In genomic region chr4:182019148-182019652, GRCh38 we compare ENCODE assay signal across 13 cellular contexts.
DNase-seq lines count a peak whose midpoint lies in the region; ATAC-seq, FAIRE-seq and TF ChIP-seq lines count a peak whose summit lies in the region.
"Had no signal": no experiment of that assay in that cellular context is flagged by ENCODE, and none has a peak within 500 bp of the region (broad histone marks: within the 10 kb centered on the region; RNA-seq: fewer than 3 reads in every experiment).

No MANE protein-coding gene starts in this region.

- DNase-seq in pancreas (no peak), CD14-positive monocyte (ENCODE audit: low spot score) (no peak), NCI-H1092 treated with DMSO at 0.1 percent for 48 hours (lab: John Stamatoyannopoulos, UW) (no peak), hypothalamus (lab: John Stamatoyannopoulos, UW) (no peak)
- DNase-seq: CD4-positive, CD25-positive, alpha-beta regulatory T cell; tibial artery had no signal

- WGBS in pancreas, 2 donors, result 54 to 74% methylated on average over 5 of the region's 5 CpGs

- peak; percentile 86 for ATAC-seq in GM18508 (IDR thresholded peaks at IDR 0.05; ENCODE audit: insufficient read depth, unreplicated experiment)
- ATAC-seq in GM19463 (IDR thresholded peaks at IDR 0.05; ENCODE audit: unreplicated experiment), result peak; percentile 91
- peak; percentile 82 for ATAC-seq in HG02885 (IDR thresholded peaks at IDR 0.05; ENCODE audit: poor library complexity, unreplicated experiment)
- ATAC-seq in HG03571 (IDR thresholded peaks at IDR 0.05; ENCODE audit: unreplicated experiment), result peak; percentile 79
- no peak for ATAC-seq in pancreas

- no peaks in the 10 kb centered on the region for H3K36me3 Mint-ChIP-seq in CD14-positive monocyte
- H3K36me3 Mint-ChIP-seq: CD4-positive, CD25-positive, alpha-beta regulatory T cell had no signal

- H3K27ac ChIP-seq in pancreas, result no peak overlapping the region
- H3K27ac ChIP-seq: RWPE1, tibial artery, VCaP had no signal

- no peak overlapping the region for H3K4me3 ChIP-seq in pancreas
- H3K4me3 ChIP-seq: tibial artery had no signal

- TF ChIP-seq CTCF in pancreas (IDR thresholded peaks at IDR 0.05), result no peak
- TF ChIP-seq CTCF in CD14-positive monocyte (IDR thresholded peaks at IDR 0.05), result no peak

- intact Hi-C loops in pancreas (cut with DNase I), result no loop called here
- intact Hi-C loops in CD14-positive monocyte (cut with micrococcal nuclease), result no loop called here

- H3K27me3 ChIP-seq in pancreas, result no peaks in the 10 kb centered on the region
- H3K27me3 ChIP-seq: tibial artery had no signal

- H3K36me3 ChIP-seq in pancreas, result no peaks in the 10 kb centered on the region
- H3K36me3 ChIP-seq: tibial artery had no signal

- no peaks in the 10 kb centered on the region for H3K4me1 ChIP-seq in pancreas
- H3K4me1 ChIP-seq: tibial artery had no signal

- H3K27me3 Mint-ChIP-seq in CD14-positive monocyte (ENCODE audit: low read depth in 3 of 3), result no peaks in the 10 kb centered on the region
- H3K27me3 Mint-ChIP-seq: CD4-positive, CD25-positive, alpha-beta regulatory T cell; central memory CD8-positive, alpha-beta T cell had no signal

- H3K9me3 Mint-ChIP-seq in CD14-positive monocyte, result peaks cover 0 to 7% (median 3%) of the 10 kb centered on the region in 7 donors

- no peak overlapping the region for H3K4me3 Mint-ChIP-seq in CD14-positive monocyte
- H3K4me3 Mint-ChIP-seq: CD4-positive, CD25-positive, alpha-beta regulatory T cell; central memory CD8-positive, alpha-beta T cell had no signal

- FAIRE-seq in pancreas (lab: Jason Lieb, UNC), result no peak

- no peaks in the 10 kb centered on the region for H3K4me1 Mint-ChIP-seq in CD14-positive monocyte
- H3K4me1 Mint-ChIP-seq: CD4-positive, CD25-positive, alpha-beta regulatory T cell; central memory CD8-positive, alpha-beta T cell had no signal

- no peaks in the 10 kb centered on the region for H3K9me3 ChIP-seq in pancreas
- H3K9me3 ChIP-seq: tibial artery had no signal

- H3K27ac Mint-ChIP-seq in CD14-positive monocyte, result no peak overlapping the region
- H3K27ac Mint-ChIP-seq: CD4-positive, CD25-positive, alpha-beta regulatory T cell had no signal

Comparison
In these comparisons a context has a peak if more than half of its experiments do, and no peak if none do; other contexts are left out.
1. ATAC-seq: peak in GM18508 (single experiment), GM19463 (single experiment), HG02885 (single experiment) and HG03571 (single experiment); none in pancreas (0 of 4).